8 cellular contexts compared by ENCODE assay signal in the genomic region with DNA sequence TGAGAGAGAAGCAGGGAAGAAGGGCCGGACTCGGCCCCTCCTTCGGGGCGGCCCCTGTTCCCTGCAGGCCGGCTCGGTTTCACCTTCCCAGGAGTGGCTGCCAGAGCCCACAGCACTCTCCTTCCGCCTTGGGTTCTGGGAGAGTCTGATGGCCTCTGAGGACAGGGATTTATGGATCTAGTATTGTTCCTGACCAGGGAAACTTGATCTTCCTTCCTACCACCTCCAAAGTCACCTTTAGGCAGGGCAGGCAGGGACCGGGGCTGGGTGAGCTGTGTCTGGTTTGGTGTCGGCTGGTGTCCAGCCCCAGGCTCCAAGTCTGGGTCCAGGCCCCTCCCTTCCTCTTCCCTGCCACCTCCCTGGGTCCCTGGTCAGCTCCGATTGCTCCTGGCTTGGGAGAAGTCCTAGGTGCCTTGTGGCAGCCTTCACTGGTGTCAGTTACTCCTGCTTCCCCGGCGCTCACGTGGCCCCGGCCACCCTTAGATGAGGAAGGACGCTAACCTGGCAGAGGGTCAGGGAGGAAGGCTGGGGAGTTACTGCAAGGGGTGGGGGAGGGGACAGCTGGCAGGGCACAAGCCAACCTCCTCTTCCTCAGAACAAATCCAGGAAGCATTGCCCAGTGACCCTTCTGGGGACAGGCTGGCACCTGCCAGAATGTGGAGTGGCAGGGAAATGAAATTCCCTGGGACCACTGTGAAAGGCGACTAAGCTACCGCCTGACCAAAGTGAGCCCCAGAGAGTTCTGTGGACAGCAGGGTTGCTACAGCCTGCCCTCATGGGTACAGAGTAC. TPM values are rescaled to one million over a fixed set of nuclear protein-coding genes. Genes with fewer than 3 reads are reported as not detected.
DNase-seq lines count a peak whose midpoint lies in the region; ATAC-seq and TF ChIP-seq lines count a peak whose summit lies in the region.

No MANE protein-coding gene starts in this region.

- no peaks in the 10 kb centered on the region for H3K27me3 Mint-ChIP-seq in activated T-helper 2 cell treated with anti-CD3 and anti-CD28 coated beads, Interferon-gamma antibody, Interleukin-2, Interleukin-4, amounts not matched to agents 10 μg/mL and 5 μg/mL and 100 μg/mL, durations not matched to agents 14 hours and 24 hours and 36 hours (ENCODE audit: low read depth)
- H3K27me3 Mint-ChIP-seq in Calu3 (ENCODE audit: unreplicated experiment): no peaks in the 10 kb centered on the region

- intact Hi-C loops in activated T-helper 2 cell treated with anti-CD3 and anti-CD28 coated beads, Interferon-gamma antibody, Interleukin-2, Interleukin-4, amounts not matched to agents 10 μg/mL and 5 μg/mL and 100 μg/mL, durations not matched to agents 14 hours and 24 hours and 36 hours (cut with micrococcal nuclease): no loop called here
- intact Hi-C loops in left lung (cut with DNase I): no loop called here
- intact Hi-C loops in transverse colon (cut with DNase I; ENCODE audit: low total_unique reads): no loop called here
- intact Hi-C loops in Calu3 (cut with micrococcal nuclease; ENCODE audit: unreplicated experiment): no loop called here

- CTCF ChIA-PET in Calu3 (lab: Charles Lee): no interaction called here

- H3K9me3 ChIP-seq in left lung: no peaks in the 10 kb centered on the region
- no peaks in the 10 kb centered on the region for H3K9me3 ChIP-seq in transverse colon

- peak overlapping the region; percentile 60 for H3K4me3 Mint-ChIP-seq in activated T-helper 2 cell treated with anti-CD3 and anti-CD28 coated beads, Interferon-gamma antibody, Interleukin-2, Interleukin-4, amounts not matched to agents 10 μg/mL and 5 μg/mL and 100 μg/mL, durations not matched to agents 14 hours and 24 hours and 36 hours (ENCODE audit: low read depth)
- no peak overlapping the region for H3K4me3 Mint-ChIP-seq in Calu3 (ENCODE audit: low read depth, unreplicated experiment)

- H3K4me1 ChIP-seq in left lung (peaks cover 25 to 43% of the 10 kb centered on the region in 2 donors), transverse colon (peaks cover 10 to 21% (median 16%) of the 10 kb centered on the region in 4 donors)

- H3K27ac ChIP-seq in left lung (peak overlapping the region; percentile 93 to 96), transverse colon (peak overlapping the region; percentile 73 to 84 (median 80))

- no peaks in the 10 kb centered on the region for H3K27me3 ChIP-seq in left lung
- H3K27me3 ChIP-seq in transverse colon: no peaks in the 10 kb centered on the region

- TF ChIP-seq CTCF in left lung (IDR thresholded peaks at IDR 0.05) (no peak), transverse colon (IDR thresholded peaks at IDR 0.05) (no peak), Calu3 (IDR thresholded peaks at IDR 0.05; ENCODE audit: unreplicated experiment) (no peak)

- H3K36me3 Mint-ChIP-seq in activated T-helper 2 cell treated with anti-CD3 and anti-CD28 coated beads, Interferon-gamma antibody, Interleukin-2, Interleukin-4, amounts not matched to agents 10 μg/mL and 5 μg/mL and 100 μg/mL, durations not matched to agents 14 hours and 24 hours and 36 hours (ENCODE audit: low read depth): peaks cover 23% of the 10 kb centered on the region
- peaks cover 16% of the 10 kb centered on the region for H3K36me3 Mint-ChIP-seq in Calu3 (ENCODE audit: insufficient read depth, unreplicated experiment)

- in situ Hi-C loops in transverse colon (cut with MboI; ENCODE audit: low pct_ligation_motif_present in 1 of 4, low pct_unique_long_range_greater_than_20kb in 1 of 4, low sequenced_read_pairs in 3 of 4): no loop called here

- H3K4me1 Mint-ChIP-seq in activated T-helper 2 cell treated with anti-CD3 and anti-CD28 coated beads, Interferon-gamma antibody, Interleukin-2, Interleukin-4, amounts not matched to agents 10 μg/mL and 5 μg/mL and 100 μg/mL, durations not matched to agents 14 hours and 24 hours and 36 hours (ENCODE audit: low read depth): peaks cover 28% of the 10 kb centered on the region
- H3K4me1 Mint-ChIP-seq in Calu3 (ENCODE audit: low read depth, unreplicated experiment): no peaks in the 10 kb centered on the region

- no peak for TF ChIP-seq POLR2A in transverse colon (IDR thresholded peaks at IDR 0.05)

- no peaks in the 10 kb centered on the region for H3K9me3 Mint-ChIP-seq in activated T-helper 2 cell treated with anti-CD3 and anti-CD28 coated beads, Interferon-gamma antibody, Interleukin-2, Interleukin-4, amounts not matched to agents 10 μg/mL and 5 μg/mL and 100 μg/mL, durations not matched to agents 14 hours and 24 hours and 36 hours
- no peaks in the 10 kb centered on the region for H3K9me3 Mint-ChIP-seq in Calu3 (ENCODE audit: low read depth, unreplicated experiment)

- peak overlapping the region; percentile 95 for H3K27ac Mint-ChIP-seq in activated T-helper 2 cell treated with anti-CD3 and anti-CD28 coated beads, Interferon-gamma antibody, Interleukin-2, Interleukin-4, amounts not matched to agents 10 μg/mL and 5 μg/mL and 100 μg/mL, durations not matched to agents 14 hours and 24 hours and 36 hours
- H3K27ac Mint-ChIP-seq in Calu3 (ENCODE audit: unreplicated experiment): no peak overlapping the region

- H3K4me3 ChIP-seq in left lung: peak overlapping the region in 1 of 2 donors; percentile 5
- H3K4me3 ChIP-seq in transverse colon: no peak overlapping the region

- H3K36me3 ChIP-seq in left lung (peaks cover 6 to 36% of the 10 kb centered on the region in 2 donors), transverse colon (peaks cover 0 to 4% (median 1%) of the 10 kb centered on the region in 4 donors)

- 79% methylated on average over 17 of the region's 17 CpGs; no CpG with 5 or more reads in 1 of the 2 donors for WGBS in transverse colon (ENCODE audit: low coverage in 1 of 2), 2 donors

- peak; percentile 63 for DNase-seq in activated CD8-positive, alpha-beta memory T cell treated with anti-CD3 and anti-CD28 coated beads for 24 hours
- DNase-seq in activated CD8-positive, alpha-beta memory T cell treated with anti-CD3 and anti-CD28 coated beads, Interleukin-2, amount 50 U/mL, for 48 hours: no peak
- no peak for DNase-seq in activated T-helper 2 cell treated with anti-CD3 and anti-CD28 coated beads, Interferon-gamma antibody, Interleukin-2, Interleukin-4, amounts not matched to agents 10 μg/mL and 5 μg/mL and 100 μg/mL, durations not matched to agents 14 hours and 24 hours and 36 hours (ENCODE audit: low spot score)
- peak; percentile 83 to 91 for DNase-seq in left lung
- no peak for DNase-seq in transverse colon
- no peak for DNase-seq in DMS79 treated with DMSO at 0.1 percent for 48 hours (lab: John Stamatoyannopoulos, UW)
- no peak for DNase-seq in NCI-H1092 (lab: John Stamatoyannopoulos, UW)
- no peak for DNase-seq in Calu3

- peak; percentile 46 for ATAC-seq in left lung

- TF ChIP-seq EP300 in transverse colon (IDR thresholded peaks at IDR 0.05; ENCODE audit: low read depth): no peak

- no TSS peak for BruUV-seq in Calu3 (replicated peaks; lab: Mats Ljungman, UMichigan)

RNA-seq across cellular contexts. Expression of a gene that starts 18.8 kb away (rescaled TPM):
- 15.7 and 17.0 TPM in 2 replicates for total RNA-seq in activated T-helper 2 cell treated with anti-CD3 and anti-CD28 coated beads, Interferon-gamma antibody, Interleukin-2, Interleukin-4, amounts not matched to agents 10 μg/mL and 5 μg/mL and 100 μg/mL, durations not matched to agents 14 hours and 24 hours and 36 hours
- total RNA-seq in left lung (10 to 100 TPM; 16.3 to 17.4 TPM), transverse colon (1 to 10 TPM; 3.7 to 9.0 (median 8.1) TPM), Calu3 (2022) (13.8 and 14.9 TPM in 2 replicates)

RNA-seq across cellular contexts. Expression of a gene that starts 35.0 kb away (rescaled TPM):
- 60.6 and 64.0 TPM in 2 replicates for total RNA-seq in activated T-helper 2 cell treated with anti-CD3 and anti-CD28 coated beads, Interferon-gamma antibody, Interleukin-2, Interleukin-4, amounts not matched to agents 10 μg/mL and 5 μg/mL and 100 μg/mL, durations not matched to agents 14 hours and 24 hours and 36 hours
- total RNA-seq in left lung (10 to 100 TPM; 20.2 to 32.5 TPM), transverse colon (10 to 100 TPM; 26.2 to 61.7 (median 35.8) TPM), Calu3 (2022) (34.0 and 35.5 TPM in 2 replicates)

RNA-seq across cellular contexts. Expression of a gene that starts 40.7 kb away (rescaled TPM):
- total RNA-seq in activated T-helper 2 cell treated with anti-CD3 and anti-CD28 coated beads, Interferon-gamma antibody, Interleukin-2, Interleukin-4, amounts not matched to agents 10 μg/mL and 5 μg/mL and 100 μg/mL, durations not matched to agents 14 hours and 24 hours and 36 hours: not detected in 2 replicates
- not detected for total RNA-seq in left lung
- total RNA-seq in transverse colon: not detected
- total RNA-seq in Calu3 (2022): not detected in 2 replicates

RNA-seq across cellular contexts. Expression of a gene that starts 44.3 kb away (rescaled TPM):
- total RNA-seq in activated T-helper 2 cell treated with anti-CD3 and anti-CD28 coated beads, Interferon-gamma antibody, Interleukin-2, Interleukin-4, amounts not matched to agents 10 μg/mL and 5 μg/mL and 100 μg/mL, durations not matched to agents 14 hours and 24 hours and 36 hours: 76.6 and 79.1 TPM in 2 replicates
- total RNA-seq in left lung: 10 to 100 TPM; 14.0 to 17.4 TPM
- total RNA-seq in transverse colon: 1 to 10 TPM in 3 of 4 donors, under 1 TPM in 1; 0.37 to 2.1 (median 1.5) TPM
- 7.0 and 7.4 TPM in 2 replicates for total RNA-seq in Calu3 (2022)

RNA-seq across cellular contexts. Expression of a gene that starts 49.1 kb away (rescaled TPM):
- total RNA-seq in activated T-helper 2 cell treated with anti-CD3 and anti-CD28 coated beads, Interferon-gamma antibody, Interleukin-2, Interleukin-4, amounts not matched to agents 10 μg/mL and 5 μg/mL and 100 μg/mL, durations not matched to agents 14 hours and 24 hours and 36 hours: 0.41 TPM in 1 of 2 replicates, not detected in the other
- 10 to 100 TPM in 1 of 2 donors, 1 to 10 TPM in 1; 1.3 to 17.9 TPM for total RNA-seq in left lung
- total RNA-seq in transverse colon: 10 to 100 TPM in 1 of 4 donors, 1 to 10 TPM in 3; 3.0 to 15.3 (median 3.2) TPM
- not detected in 2 replicates for total RNA-seq in Calu3 (2022)

Comparison
In these comparisons a context has a peak if more than half of its experiments do, and no peak if none do; other contexts are left out.
1. DNase-seq: peak in activated CD8-positive, alpha-beta memory T cell treated with anti-CD3 and anti-CD28 coated beads for 24 hours (single experiment) and left lung (2 of 2); none in activated CD8-positive, alpha-beta memory T cell treated with anti-CD3 and anti-CD28 coated beads, Interleukin-2, amount 50 U/mL, for 48 hours (single experiment), activated T-helper 2 cell treated with anti-CD3 and anti-CD28 coated beads, Interferon-gamma antibody, Interleukin-2, Interleukin-4, amounts not matched to agents 10 μg/mL and 5 μg/mL and 100 μg/mL, durations not matched to agents 14 hours and 24 hours and 36 hours (single experiment), transverse colon (single experiment), DMS79 treated with DMSO at 0.1 percent for 48 hours (single experiment), NCI-H1092 (single experiment) and Calu3 (single experiment).